Comparison of ENCODE assay signal across 18 cellular contexts in genomic region chr18:36449451-36449850, GRCh38.
DNase-seq lines count a peak whose midpoint lies in the region; ATAC-seq and TF ChIP-seq lines count a peak whose summit lies in the region.
"Had no signal": no experiment of that assay in that cellular context is flagged by ENCODE, and none has a peak within 500 bp of the region (broad histone marks: within the 10 kb centered on the region; RNA-seq: fewer than 3 reads in every experiment).

No MANE protein-coding gene starts in this region.

- no peak for TF ChIP-seq CTCF in GM23338 (conservative IDR thresholded peaks at IDR 0.05; ENCODE audit: low read depth in 2 of 2)
- no peak for TF ChIP-seq CTCF in WTC11 (IDR thresholded peaks at IDR 0.05)
- TF ChIP-seq CTCF in osteocyte (IDR thresholded peaks at IDR 0.05), result no peak

- CTCF ChIA-PET in WTC11 (lab: Charles Lee), result interaction anchor here (0.9 to 1.8 kb wide), 4 partner anchors 12 to 134 kb away, joined by 3 to 7 read pairs (median 6); no protein-coding TSS in a partner anchor

- H3K4me3 ChIP-seq in GM23338 (0 out of 2 replicates have a peak overlapping the region, but pooled peaks have one; percentile 1), iPS-18a (ENCODE audit: low read length) (peak overlapping the region; percentile 31)

- H3K4me3 Mint-ChIP-seq in GM23338 (no peak overlapping the region; the same call in 2 of the 3 replicates), WTC11 (peak overlapping the region; percentile 21; the same call in 1 of the 2 replicates), osteocyte (ENCODE audit: unreplicated experiment) (no peak overlapping the region)
- H3K4me3 Mint-ChIP-seq: CD4-positive, alpha-beta memory T cell had no signal

- peak overlapping the region; percentile 85 for H3K27ac ChIP-seq in GM23338 (ENCODE audit: low read depth)
- H3K27ac ChIP-seq in iPS-18a (ENCODE audit: low read length), result no peak overlapping the region

- ATAC-seq in GM23338 (peak; percentile 9; the same call in 1 of the 3 replicates), WTC11 (no peak), HG03460 (IDR thresholded peaks at IDR 0.05; ENCODE audit: unreplicated experiment) (no peak)
- no peak for ATAC-seq in stimulated activated naive CD8-positive, alpha-beta T cell treated with anti-CD3 and anti-CD28 coated beads, Interleukin-15, Interleukin-2, amounts not matched to agents 100 U/mL and 50 U/mL, for 24 hours

- peaks cover under 1% of the 10 kb centered on the region; the same call in 1 of the 3 replicates for H3K9me3 Mint-ChIP-seq in GM23338
- H3K9me3 Mint-ChIP-seq in WTC11, result peaks cover 3% of the 10 kb centered on the region
- H3K9me3 Mint-ChIP-seq in osteocyte (ENCODE audit: unreplicated experiment), result peaks cover 2% of the 10 kb centered on the region
- H3K9me3 Mint-ChIP-seq: CD4-positive, alpha-beta memory T cell had no signal

- H3K4me1 ChIP-seq in GM23338 (ENCODE audit: insufficient read depth), result peaks cover 28% of the 10 kb centered on the region
- H3K4me1 ChIP-seq in iPS-18a (ENCODE audit: control insufficient read depth, low read depth, low read length), result peaks cover 41% of the 10 kb centered on the region

- no peaks in the 10 kb centered on the region for H3K9me3 ChIP-seq in iPS-18a (ENCODE audit: control insufficient read depth, low read depth, low read length)
- H3K9me3 ChIP-seq: BE2C had no signal

- no peaks in the 10 kb centered on the region; the same call in 2 of the 3 replicates for H3K36me3 Mint-ChIP-seq in GM23338 (ENCODE audit: low read depth)
- H3K36me3 Mint-ChIP-seq in WTC11, result peaks cover 1% of the 10 kb centered on the region
- no peaks in the 10 kb centered on the region for H3K36me3 Mint-ChIP-seq in osteocyte (ENCODE audit: unreplicated experiment)
- H3K36me3 Mint-ChIP-seq: CD4-positive, alpha-beta memory T cell; IgD-negative memory B cell had no signal

- H3K27ac Mint-ChIP-seq in GM23338 (no peak overlapping the region), WTC11 (peak overlapping the region; percentile 6; the same call in 1 of the 2 replicates), osteocyte (ENCODE audit: unreplicated experiment) (peak overlapping the region; percentile 3)
- H3K27ac Mint-ChIP-seq: CD4-positive, alpha-beta memory T cell; IgD-negative memory B cell had no signal

- H3K79me2 ChIP-seq in GM23338 (replicated peaks; ENCODE audit: insufficient read depth), result no peaks in the 10 kb centered on the region

- 0 out of 2 replicates have a peak, but pooled peaks cover 5% of the 10 kb centered on the region for H3K9me2 ChIP-seq in GM23338 (ENCODE audit: insufficient read depth)

- DNase-seq in GM23338 (ENCODE audit: low spot score) (peak; percentile 46), WTC11 (ENCODE audit: low spot score) (no peak), osteocyte (ENCODE audit: extremely low spot score, unreplicated experiment) (no peak)
- no peak for DNase-seq in stimulated activated CD4-positive, alpha-beta T cell treated with anti-CD3 and anti-CD28 coated beads, Interleukin-4, amount 100 ng/mL, for 4 hours
- DNase-seq in stimulated activated naive CD8-positive, alpha-beta T cell treated with anti-CD3 and anti-CD28 coated beads, Interleukin-15, Interleukin-2, amounts not matched to agents 100 U/mL and 50 U/mL, for 24 hours, result no peak
- DNase-seq in activated CD4-positive, alpha-beta T cell treated with anti-CD3 and anti-CD28 coated beads, Interleukin-2, amount 50 U/mL, for 1 hour, result no peak
- DNase-seq: BE2C; CD4-positive, alpha-beta memory T cell; DND-41; GOT3; Kasumi-1; MM.1S; NCI-H1105; NCI-H1694; NCI-H524 had no signal

- H3K4me1 Mint-ChIP-seq in GM23338 (peaks cover 49% of the 10 kb centered on the region), WTC11 (peaks cover 46% of the 10 kb centered on the region), osteocyte (ENCODE audit: unreplicated experiment) (peaks cover 49% of the 10 kb centered on the region)
- H3K4me1 Mint-ChIP-seq: CD4-positive, alpha-beta memory T cell; IgD-negative memory B cell had no signal

- H3K9ac ChIP-seq in iPS-18a (ENCODE audit: low read length), result no peak overlapping the region

- no peaks in the 10 kb centered on the region for H3K36me3 ChIP-seq in GM23338 (ENCODE audit: insufficient read depth)
- H3K36me3 ChIP-seq in iPS-18a (ENCODE audit: control insufficient read depth, low read depth, low read length), result no peaks in the 10 kb centered on the region
- H3K36me3 ChIP-seq: BE2C had no signal

- H3K4me2 ChIP-seq in GM23338, result peak overlapping the region; percentile 40

- POLR2A ChIA-PET in WTC11 (lab: Charles Lee), result no interaction called here

- H3K27me3 ChIP-seq in GM23338 (ENCODE audit: insufficient read depth) (no peaks in the 10 kb centered on the region), iPS-18a (ENCODE audit: control insufficient read depth, insufficient read depth, low read length) (no peaks in the 10 kb centered on the region)
- H3K27me3 ChIP-seq: BE2C had no signal

- no peak overlapping the region for H2AFZ ChIP-seq in GM23338

- H3K27me3 Mint-ChIP-seq in GM23338 (ENCODE audit: insufficient read depth, low read depth, poor library complexity), result peaks cover 3% of the 10 kb centered on the region
- H3K27me3 Mint-ChIP-seq in WTC11 (ENCODE audit: low read depth), result no peaks in the 10 kb centered on the region
- H3K27me3 Mint-ChIP-seq in osteocyte (ENCODE audit: unreplicated experiment), result no peaks in the 10 kb centered on the region
- H3K27me3 Mint-ChIP-seq: IgD-negative memory B cell had no signal

- H3F3A ChIP-seq in GM23338 (replicated peaks; ENCODE audit: low read depth), result no peaks in the 10 kb centered on the region

- no peaks in the 10 kb centered on the region for H4K20me1 ChIP-seq in GM23338 (replicated peaks; ENCODE audit: insufficient read depth)

TF ChIP-seq in GM23338, 12 proteins besides CTCF, POLR2A, EP300 and RAD21:
- no peak for TF ChIP-seq EZH2 (IDR thresholded peaks at IDR 0.05; ENCODE audit: low read depth, unreplicated experiment)
- TF ChIP-seq STAT1 (IDR thresholded peaks at IDR 0.05; ENCODE audit: unreplicated experiment), result no peak
TF ChIP-seq in GM23338: peak in this region for 0.

TF ChIP-seq in WTC11, 78 proteins besides CTCF, POLR2A, EP300 and RAD21:
- no peak for TF ChIP-seq ATF3 (CRISPR knock-in tag; conservative IDR thresholded peaks at IDR 0.05)
- no peak for TF ChIP-seq ELF4 (CRISPR knock-in tag; IDR thresholded peaks at IDR 0.05; ENCODE audit: low read depth)
